ENCODE assay signal across 29 cellular contexts in genomic region chr10:12603766-12604470, GRCh38.
A peak's percentile ranks its signal among the peaks of the same experiment; 100 is the strongest.
DNase-seq lines count a peak whose midpoint lies in the region; ATAC-seq and TF ChIP-seq lines count a peak whose summit lies in the region.
"Had no signal": no experiment of that assay in that cellular context is flagged by ENCODE, and none has a peak within 500 bp of the region (broad histone marks: within the 10 kb centered on the region; RNA-seq: fewer than 3 reads in every experiment).

No MANE protein-coding gene starts in this region.

- H3K9me3 ChIP-seq in liver (ENCODE audit: control insufficient read depth in 4 of 4, low read length in 3 of 4) (no peaks in the 10 kb centered on the region), sigmoid colon (no peaks in the 10 kb centered on the region)
- H3K9me3 ChIP-seq: heart left ventricle, thoracic aorta had no signal

- H3K4me3 ChIP-seq in liver (ENCODE audit: low read depth in 1 of 3, low read length in 3 of 3), result no peak overlapping the region
- H3K4me3 ChIP-seq in sigmoid colon, result no peak overlapping the region
- H3K4me3 ChIP-seq in foreskin fibroblast (ENCODE audit: low read depth in 1 of 2, low read length in 2 of 2), result no peak overlapping the region
- H3K4me3 ChIP-seq: heart left ventricle, thoracic aorta had no signal

- H3K36me3 Mint-ChIP-seq in activated naive CD8-positive, alpha-beta T cell, result peaks cover 19% of the 10 kb centered on the region
- H3K36me3 Mint-ChIP-seq in activated naive CD8-positive, alpha-beta T cell treated with anti-CD3 and anti-CD28 coated beads for 36 hours, result peaks cover 7% of the 10 kb centered on the region

- H3K4me1 Mint-ChIP-seq in activated naive CD8-positive, alpha-beta T cell (ENCODE audit: low read depth), result peaks cover 28% of the 10 kb centered on the region
- H3K4me1 Mint-ChIP-seq in activated naive CD8-positive, alpha-beta T cell treated with anti-CD3 and anti-CD28 coated beads for 36 hours, result peaks cover 29% of the 10 kb centered on the region

- peak overlapping the region; percentile 56 to 62 for H3K27ac ChIP-seq in liver (ENCODE audit: low read depth in 1 of 2, low read length in 2 of 2)
- peak overlapping the region in 3 of 4 donors; percentile 8 to 86 (median 85) for H3K27ac ChIP-seq in sigmoid colon
- H3K27ac ChIP-seq: heart left ventricle, thoracic aorta, WERI-Rb-1 had no signal

- 68% methylated on average over 11 of the region's 11 CpGs for WGBS in liver
- 21 to 76% methylated on average over 11 of the region's 11 CpGs for WGBS in sigmoid colon, 2 donors

- no peak overlapping the region for H3K4me3 Mint-ChIP-seq in activated naive CD8-positive, alpha-beta T cell
- H3K4me3 Mint-ChIP-seq in activated naive CD8-positive, alpha-beta T cell treated with anti-CD3 and anti-CD28 coated beads for 36 hours, result no peak overlapping the region
- H3K4me3 Mint-ChIP-seq: stimulated activated naive CD8-positive, alpha-beta T cell treated with anti-CD3 and anti-CD28 coated beads, Interleukin-15, Interleukin-2, amounts not matched to agents 100 ng/mL and 50 ng/mL, for 24 hours had no signal

- no peak for ATAC-seq in HG03280 (IDR thresholded peaks at IDR 0.05; ENCODE audit: unreplicated experiment)
- no peak for ATAC-seq in GM21515 (IDR thresholded peaks at IDR 0.05; ENCODE audit: unreplicated experiment)
- ATAC-seq: HCT116, heart left ventricle had no signal

- no peak for TF ChIP-seq RAD21 in Ishikawa (IDR thresholded peaks at IDR 0.05; ENCODE audit: low read depth)
- TF ChIP-seq RAD21 in liver (IDR thresholded peaks at IDR 0.05), result no peak

- intact Hi-C loops in sigmoid colon (cut with DNase I), result loop anchor here (2.0 kb wide), 1 partner anchor 255 kb away; the partner anchor contains the start of gene CAMK1D

- H3K27ac Mint-ChIP-seq in activated naive CD8-positive, alpha-beta T cell, result peak overlapping the region; percentile 36
- H3K27ac Mint-ChIP-seq in activated naive CD8-positive, alpha-beta T cell treated with anti-CD3 and anti-CD28 coated beads for 36 hours, result no peak overlapping the region
- H3K27ac Mint-ChIP-seq: stimulated activated naive CD8-positive, alpha-beta T cell treated with anti-CD3 and anti-CD28 coated beads, Interleukin-15, Interleukin-2, amounts not matched to agents 100 ng/mL and 50 ng/mL, for 24 hours had no signal

- no peaks in the 10 kb centered on the region for H3K9me3 Mint-ChIP-seq in activated naive CD8-positive, alpha-beta T cell (ENCODE audit: low read depth)
- peaks cover 3% of the 10 kb centered on the region for H3K9me3 Mint-ChIP-seq in activated naive CD8-positive, alpha-beta T cell treated with anti-CD3 and anti-CD28 coated beads for 36 hours
- H3K9me3 Mint-ChIP-seq: stimulated activated naive CD8-positive, alpha-beta T cell treated with anti-CD3 and anti-CD28 coated beads, Interleukin-15, Interleukin-2, amounts not matched to agents 100 ng/mL and 50 ng/mL, for 24 hours had no signal

- DNase-seq in activated naive CD8-positive, alpha-beta T cell treated with anti-CD3 and anti-CD28 coated beads for 36 hours, result no peak
- DNase-seq in sigmoid colon (no peak), foreskin fibroblast (no peak)
- DNase-seq: activated CD4-positive, alpha-beta T cell treated with anti-CD3 and anti-CD28 coated beads for 48 hours; activated naive CD4-positive, alpha-beta T cell treated with Interleukin-2 at 50 U/mL for 16 hours; activated T-cell treated with anti-CD3 and anti-CD28 coated beads, Interleukin-2, amount 50 U/mL, for 48 hours; AML-193; amygdala; COR-L47; effector memory CD4-positive, alpha-beta T cell; erythroblast; heart left ventricle; Kasumi-1; kidney glomerular epithelial cell; MV-4-11; NCI-H146; NCI-H446; NCI-H774; nucleus accumbens; T-helper 9 cell; WERI-Rb-1 had no signal

- no peaks in the 10 kb centered on the region for H3K27me3 Mint-ChIP-seq in activated naive CD8-positive, alpha-beta T cell
- no peaks in the 10 kb centered on the region for H3K27me3 Mint-ChIP-seq in activated naive CD8-positive, alpha-beta T cell treated with anti-CD3 and anti-CD28 coated beads for 36 hours
- H3K27me3 Mint-ChIP-seq: stimulated activated naive CD8-positive, alpha-beta T cell treated with anti-CD3 and anti-CD28 coated beads, Interleukin-15, Interleukin-2, amounts not matched to agents 100 ng/mL and 50 ng/mL, for 24 hours had no signal

- H3K36me3 ChIP-seq in liver (ENCODE audit: control insufficient read depth in 4 of 4, insufficient read depth in 3 of 4, low read depth in 1 of 4, low read length in 3 of 4) (no peaks in the 10 kb centered on the region), sigmoid colon (no peaks in the 10 kb centered on the region)
- H3K36me3 ChIP-seq: heart left ventricle, thoracic aorta, WERI-Rb-1 had no signal

- H3K27me3 ChIP-seq in liver (ENCODE audit: control insufficient read depth in 4 of 4, insufficient read depth in 4 of 4, low read length in 3 of 4) (no peaks in the 10 kb centered on the region), sigmoid colon (no peaks in the 10 kb centered on the region)
- H3K27me3 ChIP-seq: heart left ventricle had no signal

- no peak for TF ChIP-seq CTCF in liver (IDR thresholded peaks at IDR 0.05; ENCODE audit: low read depth, low read length, missing input control)
- TF ChIP-seq CTCF in sigmoid colon (IDR thresholded peaks at IDR 0.05), result no peak
- TF ChIP-seq CTCF in foreskin fibroblast (IDR thresholded peaks at IDR 0.05; ENCODE audit: low read depth, low read length), result no peak

- TF ChIP-seq POLR2A in sigmoid colon (IDR thresholded peaks at IDR 0.05), result no peak

- TF ChIP-seq EP300 in Ishikawa (IDR thresholded peaks at IDR 0.05; ENCODE audit: borderline replicate concordance) (no peak), sigmoid colon (IDR thresholded peaks at IDR 0.05) (no peak)

- peaks cover 9 to 41% (median 31%) of the 10 kb centered on the region in 4 donors for H3K4me1 ChIP-seq in liver (ENCODE audit: control insufficient read depth in 4 of 4, insufficient read depth in 4 of 4, low read length in 3 of 4)
- H3K4me1 ChIP-seq in sigmoid colon, result peaks cover 0 to 46% (median 26%) of the 10 kb centered on the region in 4 donors

- no peak overlapping the region for H3K9ac ChIP-seq in liver (ENCODE audit: low read depth in 1 of 2, low read length in 2 of 2)

TF ChIP-seq in Ishikawa, 13 proteins besides CTCF, POLR2A, EP300 and RAD21:
- TF ChIP-seq CEBPB (IDR thresholded peaks at IDR 0.05), result 0 out of 2 replicates have a peak, but pooled peaks have one; percentile 10
- TF ChIP-seq YY1 (IDR thresholded peaks at IDR 0.05; ENCODE audit: low read depth), result no peak
- no peak for TF ChIP-seq TEAD4 (IDR thresholded peaks at IDR 0.05)
- no peak for TF ChIP-seq MAX (IDR thresholded peaks at IDR 0.05)
- no peak for TF ChIP-seq ZBTB7A (IDR thresholded peaks at IDR 0.05; ENCODE audit: low read depth)

TF ChIP-seq in liver, 16 proteins besides CTCF, POLR2A, EP300 and RAD21:
- TF ChIP-seq HNF4A (conservative IDR thresholded peaks at IDR 0.05) (peak; percentile 43 to 62), ZBTB33 (IDR thresholded peaks at IDR 0.05) (no peak), YY1 (IDR thresholded peaks at IDR 0.05) (peak; percentile 26)
